ENCODE assay signal across 9 cellular contexts in genomic region chr1:104392552-104392951, GRCh38.
"Had no signal": no experiment of that assay in that cellular context is flagged by ENCODE, and none has a peak within 500 bp of the region (broad histone marks: within the 10 kb centered on the region; RNA-seq: fewer than 3 reads in every experiment).

No MANE protein-coding gene starts in this region.

- ATAC-seq: HepG2, K562 had no signal

- H3K4me2 ChIP-seq: KMS-11 had no signal

- FAIRE-seq: HepG2, HTR-8/SVneo, K562 had no signal

- H3K27ac ChIP-seq: HL-60, KMS-11 had no signal

- DNase-seq: IMR-90, Karpas-422, KBM-7, KG1 had no signal

- H3K4me3 ChIP-seq: K562 had no signal
